Comparison of ENCODE assay signal across 9 cellular contexts in genomic region chr6:4936681-4937041, GRCh38.
A peak's percentile ranks its signal among the peaks of the same experiment; 100 is the strongest.
DNase-seq lines count a peak whose midpoint lies in the region; ATAC-seq, FAIRE-seq and TF ChIP-seq lines count a peak whose summit lies in the region.
"Had no signal": no experiment of that assay in that cellular context is flagged by ENCODE, and none has a peak within 500 bp of the region (broad histone marks: within the 10 kb centered on the region; RNA-seq: fewer than 3 reads in every experiment).

No MANE protein-coding gene starts in this region.

- peak; percentile 41 for FAIRE-seq in GM12891 (lab: Jason Lieb, UNC)

- no peak overlapping the region for H3K9ac ChIP-seq in colonic mucosa (ENCODE audit: low read depth in 2 of 2, low read length in 2 of 2)

- TF ChIP-seq POLR2A in GM12891 (IDR thresholded peaks at IDR 0.05; ENCODE audit: low read depth, low read length) = no peak

- no peak overlapping the region for H3K4me3 ChIP-seq in AG10803 (ENCODE audit: low read length)
- H3K4me3 ChIP-seq in colonic mucosa = no peak overlapping the region

- H3K36me3 ChIP-seq in colonic mucosa = no peaks in the 10 kb centered on the region

- intact Hi-C loops in colonic mucosa (cut with DNase I) = loop anchor here (10.0 kb wide), 1 partner anchor 132 kb away; no protein-coding TSS in a partner anchor

- peak; percentile 70 for TF ChIP-seq CTCF in AG10803 (conservative IDR thresholded peaks at IDR 0.05; ENCODE audit: low read length)
- TF ChIP-seq CTCF in colonic mucosa (IDR thresholded peaks at IDR 0.05) = peak; percentile 65

- DNase-seq in AG10803 (ENCODE audit: low read depth) (peak; percentile 63), GM12891 (ENCODE audit: insufficient read length, low spot score) (peak; percentile 34), NCI-H748 treated with DMSO at 0.1 percent for 48 hours (lab: John Stamatoyannopoulos, UW) (peak; percentile 7), colonic mucosa (no peak), middle frontal gyrus (ENCODE audit: extremely low spot score, low spot score) (peak; percentile 60), ureter (ENCODE audit: low spot score) (no peak)

- ATAC-seq in HG03432 (IDR thresholded peaks at IDR 0.05; ENCODE audit: unreplicated experiment) = no peak
- no peak for ATAC-seq in GM18858 (IDR thresholded peaks at IDR 0.05; ENCODE audit: unreplicated experiment)

- no peak overlapping the region for H3K27ac ChIP-seq in colonic mucosa
- H3K27ac ChIP-seq: epithelial cell of prostate had no signal

- no peaks in the 10 kb centered on the region for H3K27me3 ChIP-seq in colonic mucosa

- peaks cover 6% of the 10 kb centered on the region for H3K4me1 ChIP-seq in colonic mucosa

- no peaks in the 10 kb centered on the region for H3K9me3 ChIP-seq in colonic mucosa

TF ChIP-seq in GM12891, 5 proteins besides CTCF, POLR2A, EP300 and RAD21:
- TF ChIP-seq TAF1 (IDR thresholded peaks at IDR 0.05; ENCODE audit: low read depth, low read length) = no peak
- no peak for TF ChIP-seq POU2F2 (IDR thresholded peaks at IDR 0.05; ENCODE audit: low read depth, low read length)
- no peak for TF ChIP-seq SPI1 (IDR thresholded peaks at IDR 0.05; ENCODE audit: low read depth, low read length)
- no peak for TF ChIP-seq PAX5 (IDR thresholded peaks at IDR 0.05; ENCODE audit: insufficient read depth, low read length, severe bottlenecking)

Comparison
In these comparisons a context has a peak if more than half of its experiments do, and no peak if none do; other contexts are left out.
1. DNase-seq: peak in AG10803 (single experiment), GM12891 (single experiment), NCI-H748 treated with DMSO at 0.1 percent for 48 hours (single experiment) and middle frontal gyrus (single experiment); none in colonic mucosa (single experiment) and ureter (single experiment).